14 cellular contexts compared by ENCODE assay signal in genomic region chr7:30313348-30313747, GRCh38.
"Had no signal": no experiment of that assay in that cellular context is flagged by ENCODE, and none has a peak within 500 bp of the region (broad histone marks: within the 10 kb centered on the region; RNA-seq: fewer than 3 reads in every experiment).

No MANE protein-coding gene starts in this region.

- H3K27me3 ChIP-seq: ascending aorta, cardiac muscle cell, gastroesophageal sphincter, neutrophil, tibial nerve had no signal

- H3K27ac Mint-ChIP-seq: activated CD4-positive, alpha-beta memory T cell treated with anti-CD3 and anti-CD28 coated beads, Interleukin-2, amount 10 ng/mL, durations not matched to agents 7 days and 5 days; mesothelial cell of epicardium; stimulated activated effector memory CD8-positive, alpha-beta T cell treated with anti-CD3 and anti-CD28 coated beads, Interleukin-12 subunit alpha, Interleukin-12 subunit beta, amount 100 ng/mL, for 72 hours; T-helper 2 cell treated with Interferon-gamma antibody and Interleukin-4, amounts not matched to agents 5 μg/mL and 100 μg/mL, for 36 hours had no signal

- H3K4me3 Mint-ChIP-seq: activated CD4-positive, alpha-beta memory T cell treated with anti-CD3 and anti-CD28 coated beads, Interleukin-2, amount 10 ng/mL, durations not matched to agents 7 days and 5 days; mesothelial cell of epicardium; stimulated activated effector memory CD8-positive, alpha-beta T cell treated with anti-CD3 and anti-CD28 coated beads, Interleukin-12 subunit alpha, Interleukin-12 subunit beta, amount 100 ng/mL, for 72 hours; T-helper 2 cell treated with Interferon-gamma antibody and Interleukin-4, amounts not matched to agents 5 μg/mL and 100 μg/mL, for 36 hours had no signal

- ATAC-seq: gastroesophageal sphincter; stimulated activated effector memory CD8-positive, alpha-beta T cell treated with anti-CD3 and anti-CD28 coated beads, Interleukin-12 subunit alpha, Interleukin-12 subunit beta, amount 100 ng/mL, for 72 hours had no signal

- H3K9me3 Mint-ChIP-seq: activated CD4-positive, alpha-beta memory T cell treated with anti-CD3 and anti-CD28 coated beads, Interleukin-2, amount 10 ng/mL, durations not matched to agents 7 days and 5 days; mesothelial cell of epicardium; stimulated activated effector memory CD8-positive, alpha-beta T cell treated with anti-CD3 and anti-CD28 coated beads, Interleukin-12 subunit alpha, Interleukin-12 subunit beta, amount 100 ng/mL, for 72 hours; T-helper 2 cell treated with Interferon-gamma antibody and Interleukin-4, amounts not matched to agents 5 μg/mL and 100 μg/mL, for 36 hours had no signal

- H3K9me3 ChIP-seq: ascending aorta, gastroesophageal sphincter, neutrophil, tibial nerve had no signal

- DNase-seq: activated CD4-positive, alpha-beta memory T cell treated with anti-CD3 and anti-CD28 coated beads, Interleukin-2, amount 10 ng/mL, durations not matched to agents 7 days and 5 days; activated gamma-delta T cell treated with Interleukin-2 at 50 U/mL for 16 hours; activated T-cell treated with anti-CD3 and anti-CD28 coated beads, Interleukin-2, amount 50 U/mL, for 48 hours; kidney; posterior cingulate gyrus; small intestine had no signal

- H3K27ac ChIP-seq: ascending aorta, cardiac muscle cell, gastroesophageal sphincter, neutrophil, tibial nerve had no signal

- H3K4me1 ChIP-seq: ascending aorta had no signal

- H3K4me3 ChIP-seq: ascending aorta, cardiac muscle cell, gastroesophageal sphincter, tibial nerve had no signal

- H3K27me3 Mint-ChIP-seq: activated CD4-positive, alpha-beta memory T cell treated with anti-CD3 and anti-CD28 coated beads, Interleukin-2, amount 10 ng/mL, durations not matched to agents 7 days and 5 days had no signal

- H3K36me3 ChIP-seq: ascending aorta, cardiac muscle cell, gastroesophageal sphincter, neutrophil, tibial nerve had no signal
